8 cellular contexts compared by ENCODE assay signal in genomic region chr21:41460578-41461527, GRCh38. TPM values are rescaled to one million over a fixed set of nuclear protein-coding genes. Genes with fewer than 3 reads are reported as not detected.
DNase-seq lines count a peak whose midpoint lies in the region; ATAC-seq and TF ChIP-seq lines count a peak whose summit lies in the region.

No MANE protein-coding gene starts in this region.

- H3K36me3 Mint-ChIP-seq in immature natural killer cell: peaks cover 3 to 32% (median 24%) of the 10 kb centered on the region in 3 donors

- H3K27ac ChIP-seq in brain microvascular endothelial cell: no peak overlapping the region

- no peaks in the 10 kb centered on the region for H3K27me3 ChIP-seq in brain microvascular endothelial cell (replicated peaks)

- H3K27me3 Mint-ChIP-seq in immature natural killer cell (ENCODE audit: low read depth in 3 of 3): peaks cover 0 to 5% (median 0%) of the 10 kb centered on the region in 3 donors

- peak overlapping the region in 2 of 6 donors; percentile 28 to 32 for H3K27ac Mint-ChIP-seq in immature natural killer cell

- H3K4me3 Mint-ChIP-seq in immature natural killer cell: no peak overlapping the region

- peak; percentile 56 for ATAC-seq in GM18861 (IDR thresholded peaks at IDR 0.05; ENCODE audit: unreplicated experiment)

- peak; percentile 46 for DNase-seq in AG09309 (ENCODE audit: low read depth)
- DNase-seq in M059J (ENCODE audit: low read depth): peak; percentile 89
- peak; percentile 62 for DNase-seq in UCSD-AML1 (lab: John Stamatoyannopoulos, UW; ENCODE audit: unreplicated experiment)
- peak; percentile 63 for DNase-seq in brain microvascular endothelial cell
- peak in 2 of 3 donors; percentile 29 to 35 for DNase-seq in immature natural killer cell
- DNase-seq in stimulated activated CD4-positive, alpha-beta T cell treated with anti-CD3 and anti-CD28 coated beads, Interleukin-1b, Interleukin-23, amount 100 ng/mL, for 1 hour (ENCODE audit: low read depth in 2 of 2): peak; percentile 12 to 33
- DNase-seq in NCI-H1694 (lab: John Stamatoyannopoulos, UW): no peak

- H3K9me3 Mint-ChIP-seq in immature natural killer cell: no peaks in the 10 kb centered on the region

- peak; percentile 94 for TF ChIP-seq CTCF in AG09309 (IDR thresholded peaks at IDR 0.05; ENCODE audit: control insufficient read depth, insufficient read depth, low read depth, low read length, missing control alignments)
- TF ChIP-seq CTCF in brain microvascular endothelial cell (IDR thresholded peaks at IDR 0.05; ENCODE audit: low read depth, low read length, missing control alignments): peak; percentile 89

- H3K36me3 ChIP-seq in brain microvascular endothelial cell (replicated peaks): no peaks in the 10 kb centered on the region

- no peak overlapping the region for H3K4me3 ChIP-seq in AG09309 (ENCODE audit: control insufficient read depth, low read depth, low read length)
- H3K4me3 ChIP-seq in brain microvascular endothelial cell (ENCODE audit: low read depth, low read length): no peak overlapping the region

- peaks cover 0 to 6% of the 10 kb centered on the region in 2 donors for H3K4me1 Mint-ChIP-seq in immature natural killer cell

- in situ Hi-C loops in brain microvascular endothelial cell (cut with HindIII; ENCODE audit: low pct_ligation_motif_present, low sequenced_read_pairs): no loop called here

RNA-seq across cellular contexts. Expression of gene MX1, which starts 34.8 kb away (rescaled TPM):
- 1,013 and 1,365 TPM in 2 replicates for total RNA-seq in M059J (2014; rRNA removed; shearing (Covaris generic))
- 10 to 100 TPM; 27.5 to 58.1 (median 32.1) TPM for polyA plus RNA-seq in immature natural killer cell

RNA-seq across cellular contexts. Expression of gene TMPRSS2, which starts 47.1 kb away (rescaled TPM):
- 2.3 and 5.5 TPM in 2 replicates for total RNA-seq in M059J (2014; rRNA removed; shearing (Covaris generic))
- not detected for polyA plus RNA-seq in immature natural killer cell
